18 cellular contexts compared by ENCODE assay signal in the genomic region with DNA sequence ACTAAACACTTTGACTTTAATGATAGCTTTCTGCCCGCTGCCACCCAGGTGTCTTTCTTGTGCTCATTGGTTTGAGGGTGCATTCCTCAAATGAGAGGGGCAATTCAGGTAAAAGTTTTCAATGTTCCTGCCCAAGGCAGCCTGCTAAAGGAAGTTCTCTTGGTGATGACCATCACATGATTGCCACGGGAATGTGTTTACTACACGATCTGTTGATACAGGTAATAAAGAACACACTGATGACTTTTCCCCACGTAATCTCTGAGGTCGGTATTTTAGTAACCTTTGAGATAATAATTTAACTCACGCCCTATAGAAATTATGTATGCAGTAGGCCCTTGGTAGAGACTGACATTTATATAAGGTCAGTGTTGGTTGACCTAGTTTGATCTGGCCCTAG. TPM values are rescaled to one million over a fixed set of nuclear protein-coding genes. Genes with fewer than 3 reads are reported as not detected.
DNase-seq lines count a peak whose midpoint lies in the region; ATAC-seq and TF ChIP-seq lines count a peak whose summit lies in the region.
"Had no signal": no experiment of that assay in that cellular context is flagged by ENCODE, and none has a peak within 500 bp of the region (broad histone marks: within the 10 kb centered on the region; RNA-seq: fewer than 3 reads in every experiment).

No MANE protein-coding gene starts in this region.

- peak overlapping the region; percentile 53; the same call in 1 of the 2 replicates for H3K4me2 ChIP-seq in GM23338
- H3K4me2 ChIP-seq in smooth muscle cell, result no peak overlapping the region

- WGBS in smooth muscle cell (ENCODE audit: low lambda C conversion rate), result 89% methylated on average over 6 of the region's 6 CpGs

- H3K27ac Mint-ChIP-seq in GM23338, result no peak overlapping the region
- H3K27ac Mint-ChIP-seq in chondrocyte (ENCODE audit: unreplicated experiment), result peak overlapping the region; percentile 37

- H3K9ac ChIP-seq in mucosa of rectum (ENCODE audit: low read depth in 1 of 2, low read length in 2 of 2) (no peak overlapping the region), smooth muscle cell (ENCODE audit: low read depth) (no peak overlapping the region)

- H3K9me3 Mint-ChIP-seq in GM23338 (0 out of 3 replicates have a peak, but pooled peaks cover 6% of the 10 kb centered on the region), chondrocyte (ENCODE audit: low read depth) (no peaks in the 10 kb centered on the region)
- H3K9me3 Mint-ChIP-seq: CD8-positive, alpha-beta memory T cell had no signal

- no peaks in the 10 kb centered on the region for H3K9me3 ChIP-seq in mucosa of rectum (ENCODE audit: control insufficient read depth in 2 of 2, low read length in 2 of 2)
- H3K9me3 ChIP-seq in smooth muscle cell (replicated peaks; ENCODE audit: low read depth), result no peaks in the 10 kb centered on the region
- H3K9me3 ChIP-seq: SJSA1 had no signal

- peaks cover 42% of the 10 kb centered on the region for H3K4me1 Mint-ChIP-seq in GM23338
- H3K4me1 Mint-ChIP-seq in chondrocyte (ENCODE audit: low read depth), result peaks cover 90% of the 10 kb centered on the region

- TF ChIP-seq CTCF in GM23338 (conservative IDR thresholded peaks at IDR 0.05; ENCODE audit: low read depth in 2 of 2), result no peak
- no peak for TF ChIP-seq CTCF in chondrocyte (IDR thresholded peaks at IDR 0.05)
- no peak for TF ChIP-seq CTCF in smooth muscle cell (IDR thresholded peaks at IDR 0.05; ENCODE audit: borderline replicate concordance, insufficient read depth, poor library complexity, severe bottlenecking)
- TF ChIP-seq CTCF in coronary artery (IDR thresholded peaks at IDR 0.05), result no peak

- DNase-seq in GM23338 (ENCODE audit: low spot score) (no peak), chondrocyte (ENCODE audit: low spot score) (no peak), smooth muscle cell (lab: John Stamatoyannopoulos, UW; ENCODE audit: unreplicated experiment) (no peak), islet precursor cell (no peak), coronary artery (ENCODE audit: low spot score) (no peak), NCI-H524 (lab: John Stamatoyannopoulos, UW) (no peak)
- DNase-seq: CD8-positive, alpha-beta memory T cell; DMS53; GDM1; Kasumi-1; NCI-H1417 treated with DMSO at 0.1 percent for 48 hours; NCI-H187; NCI-H446; NCI-H526 treated with DMSO at 0.1 percent for 48 hours had no signal

- ATAC-seq in GM23338, result no peak
- ATAC-seq: Right ventricle myocardium inferior had no signal

- H2AFZ ChIP-seq in GM23338 (no peak overlapping the region), smooth muscle cell (ENCODE audit: low read depth) (no peak overlapping the region)

- H3K4me1 ChIP-seq in GM23338 (ENCODE audit: insufficient read depth) (peaks cover 32% of the 10 kb centered on the region), mucosa of rectum (ENCODE audit: control insufficient read depth in 2 of 2, insufficient read depth in 2 of 2, low read length in 2 of 2) (peaks cover 15 to 20% of the 10 kb centered on the region in 2 donors), smooth muscle cell (ENCODE audit: low read depth) (peaks cover 28% of the 10 kb centered on the region)

- H3K4me3 ChIP-seq in GM23338 (no peak overlapping the region), mucosa of rectum (ENCODE audit: low read length in 2 of 2) (no peak overlapping the region), smooth muscle cell (no peak overlapping the region), coronary artery (no peak overlapping the region)
- H3K4me3 ChIP-seq: SJSA1 had no signal

- H3K36me3 ChIP-seq in GM23338 (ENCODE audit: insufficient read depth) (no peaks in the 10 kb centered on the region; the same call in 1 of the 2 replicates), mucosa of rectum (ENCODE audit: control insufficient read depth in 2 of 2, insufficient read depth in 2 of 2, low read length in 2 of 2) (peaks cover 0 to 5% of the 10 kb centered on the region in 2 donors), smooth muscle cell (ENCODE audit: low read depth) (no peaks in the 10 kb centered on the region)

- H3F3A ChIP-seq in GM23338 (replicated peaks; ENCODE audit: low read depth), result no peaks in the 10 kb centered on the region
- peaks cover 56% of the 10 kb centered on the region for H3F3A ChIP-seq in smooth muscle cell (ENCODE audit: low read depth)

- H3K9me2 ChIP-seq in GM23338 (ENCODE audit: insufficient read depth), result no peaks in the 10 kb centered on the region

- H3K79me2 ChIP-seq in GM23338 (replicated peaks; ENCODE audit: insufficient read depth), result peaks cover 100% of the 10 kb centered on the region
- H3K79me2 ChIP-seq in smooth muscle cell (ENCODE audit: low read depth), result peaks cover 97% of the 10 kb centered on the region

- H4K20me1 ChIP-seq in GM23338 (replicated peaks; ENCODE audit: insufficient read depth) (peaks cover 33% of the 10 kb centered on the region), smooth muscle cell (ENCODE audit: low read depth) (peaks cover 98% of the 10 kb centered on the region)

- H3K27me3 ChIP-seq in GM23338 (ENCODE audit: insufficient read depth), result no peaks in the 10 kb centered on the region
- H3K27me3 ChIP-seq in mucosa of rectum (ENCODE audit: control insufficient read depth in 2 of 2, insufficient read depth in 2 of 2, low read length in 2 of 2), result no peaks in the 10 kb centered on the region
- no peaks in the 10 kb centered on the region for H3K27me3 ChIP-seq in smooth muscle cell (ENCODE audit: low read depth)
- H3K27me3 ChIP-seq: SJSA1 had no signal

- H3K27me3 Mint-ChIP-seq in GM23338 (ENCODE audit: insufficient read depth, low read depth, poor library complexity) (no peaks in the 10 kb centered on the region), chondrocyte (ENCODE audit: low read depth) (no peaks in the 10 kb centered on the region)
- H3K27me3 Mint-ChIP-seq: CD8-positive, alpha-beta memory T cell had no signal

- no peak overlapping the region for H3K4me3 Mint-ChIP-seq in GM23338
- H3K4me3 Mint-ChIP-seq in chondrocyte (ENCODE audit: unreplicated experiment), result no peak overlapping the region
- H3K4me3 Mint-ChIP-seq: CD8-positive, alpha-beta memory T cell had no signal

- H3K36me3 Mint-ChIP-seq in GM23338 (ENCODE audit: low read depth) (peaks cover 23% of the 10 kb centered on the region), chondrocyte (ENCODE audit: low read depth) (peaks cover 9% of the 10 kb centered on the region)

- H3K27ac ChIP-seq in GM23338 (ENCODE audit: low read depth), result no peak overlapping the region
- H3K27ac ChIP-seq in mucosa of rectum (ENCODE audit: low read depth in 2 of 2, low read length in 2 of 2), result peak overlapping the region; percentile 13 to 60
- H3K27ac ChIP-seq in smooth muscle cell (ENCODE audit: low read depth), result peak overlapping the region; percentile 96
- no peak overlapping the region for H3K27ac ChIP-seq in coronary artery
- H3K27ac ChIP-seq: C4-2B, SJSA1 had no signal

TF ChIP-seq in GM23338, 12 proteins besides CTCF, POLR2A, EP300 and RAD21:
- TF ChIP-seq NANOG (IDR thresholded peaks at IDR 0.05; ENCODE audit: borderline replicate concordance) (no peak), ZNF331 (CRISPR knock-in tag; IDR thresholded peaks at IDR 0.05; ENCODE audit: low read depth) (no peak), STAT1 (IDR thresholded peaks at IDR 0.05; ENCODE audit: unreplicated experiment) (no peak), JUNB (IDR thresholded peaks at IDR 0.05; ENCODE audit: unreplicated experiment) (no peak), POLR2AphosphoS5 (IDR thresholded peaks at IDR 0.05; ENCODE audit: low read depth) (no peak), REST (IDR thresholded peaks at IDR 0.05; ENCODE audit: unreplicated experiment) (no peak), ETS1 (IDR thresholded peaks at IDR 0.05) (no peak), EZH2phosphoT487 (IDR thresholded peaks at IDR 0.05; ENCODE audit: unreplicated experiment) (no peak)

RNA-seq across cellular contexts. Expression of gene FNDC3B, which starts 39.3 kb away (rescaled TPM):
- 45.0 and 55.4 TPM in 2 replicates for total RNA-seq in GM23338 (2014; rRNA removed; shearing (Covaris generic))
- polyA plus RNA-seq in GM23338 (2016; fragmentation: Nextera tagmentation; extraction: Ambion mirVana) (17.8 and 19.1 TPM in 2 replicates), smooth muscle cell (149 and 161 TPM in 2 replicates)
- total RNA-seq in chondrocyte (290 to 304 TPM (median 293 TPM) in 3 replicates), smooth muscle cell (265 and 294 TPM in 2 replicates)

Comparison
In these comparisons a context has a peak if more than half of its experiments do, and no peak if none do; other contexts are left out.
1. H3K27ac ChIP-seq: peak in mucosa of rectum (2 of 2) and smooth muscle cell (single experiment); none in GM23338 (single experiment) and coronary artery (0 of 2).